16 cellular contexts compared by ENCODE assay signal in the genomic region with DNA sequence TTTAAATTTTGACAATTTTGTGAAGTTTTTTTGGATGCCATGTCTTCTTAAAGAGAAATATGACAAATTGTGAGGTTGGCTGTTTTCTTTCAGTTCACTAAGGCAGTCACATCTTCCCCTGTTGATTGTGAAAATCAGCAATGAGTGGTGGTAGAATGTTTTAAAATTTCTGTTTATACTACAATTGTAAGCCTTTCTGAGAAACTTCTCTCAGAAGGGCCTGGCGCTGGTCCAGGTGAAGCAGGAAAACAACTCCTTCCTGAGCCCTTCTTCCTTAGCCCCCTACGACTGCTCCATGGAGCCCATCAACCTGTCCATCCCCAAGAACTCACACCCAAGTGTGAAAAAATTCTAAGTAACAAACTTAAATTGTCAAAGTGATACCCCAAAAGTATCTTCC.
DNase-seq lines count a peak whose midpoint lies in the region; ATAC-seq and TF ChIP-seq lines count a peak whose summit lies in the region.
"Had no signal": no experiment of that assay in that cellular context is flagged by ENCODE, and none has a peak within 500 bp of the region (broad histone marks: within the 10 kb centered on the region; RNA-seq: fewer than 3 reads in every experiment).

No MANE protein-coding gene starts in this region.

- DNase-seq in activated naive CD8-positive, alpha-beta T cell treated with anti-CD3 and anti-CD28 coated beads, Interleukin-2, amount 50 U/mL, for 24 hours = no peak
- no peak for DNase-seq in T-helper 17 cell
- no peak for DNase-seq in endothelial cell (ENCODE audit: low spot score)
- DNase-seq in thyroid gland = peak; percentile 81
- no peak for DNase-seq in DMS153 treated with DMSO at 0.1 percent for 48 hours (lab: John Stamatoyannopoulos, UW; ENCODE audit: unreplicated experiment)
- DNase-seq in stimulated activated CD4-positive, alpha-beta T cell treated with anti-CD3 and anti-CD28 coated beads, Interleukin-2, amount 100 ng/mL, for 48 hours = no peak
- DNase-seq: CD8-positive, alpha-beta memory T cell; HFFc6; MM.1S; NCI-H1105 treated with DMSO at 0.1 percent for 48 hours; NCI-H187; NCI-H446 treated with DMSO at 0.1 percent for 48 hours; NCI-H774; Right ventricle myocardium superior had no signal

- peaks cover 25 to 34% of the 10 kb centered on the region in 2 donors for H3K4me1 ChIP-seq in thyroid gland

- H3K9me3 Mint-ChIP-seq in activated naive CD8-positive, alpha-beta T cell (ENCODE audit: low read depth) = no peaks in the 10 kb centered on the region
- no peaks in the 10 kb centered on the region for H3K9me3 Mint-ChIP-seq in activated naive CD8-positive, alpha-beta T cell treated with anti-CD3 and anti-CD28 coated beads, Interleukin-2, amount 50 U/mL, for 24 hours
- H3K9me3 Mint-ChIP-seq in endothelial cell (ENCODE audit: unreplicated experiment) = no peaks in the 10 kb centered on the region
- H3K9me3 Mint-ChIP-seq: CD8-positive, alpha-beta memory T cell; HFFc6 had no signal

- no peak overlapping the region for H3K4me3 ChIP-seq in thyroid gland (replicated peaks in 1 of 3)

- peak overlapping the region; percentile 28 for H3K27ac Mint-ChIP-seq in activated naive CD8-positive, alpha-beta T cell
- no peak overlapping the region for H3K27ac Mint-ChIP-seq in activated naive CD8-positive, alpha-beta T cell treated with anti-CD3 and anti-CD28 coated beads, Interleukin-2, amount 50 U/mL, for 24 hours
- H3K27ac Mint-ChIP-seq in T-helper 17 cell (peak overlapping the region; percentile 43), endothelial cell (ENCODE audit: unreplicated experiment) (peak overlapping the region; percentile 30)
- H3K27ac Mint-ChIP-seq: HFFc6 had no signal

- H3K4me1 Mint-ChIP-seq in activated naive CD8-positive, alpha-beta T cell (ENCODE audit: low read depth) = peaks cover 11% of the 10 kb centered on the region
- H3K4me1 Mint-ChIP-seq in activated naive CD8-positive, alpha-beta T cell treated with anti-CD3 and anti-CD28 coated beads, Interleukin-2, amount 50 U/mL, for 24 hours = peaks cover 18% of the 10 kb centered on the region
- H3K4me1 Mint-ChIP-seq in T-helper 17 cell (peaks cover 7% of the 10 kb centered on the region), endothelial cell (ENCODE audit: unreplicated experiment) (peaks cover 6% of the 10 kb centered on the region)

- H3K4me3 Mint-ChIP-seq in activated naive CD8-positive, alpha-beta T cell = no peak overlapping the region
- no peak overlapping the region for H3K4me3 Mint-ChIP-seq in activated naive CD8-positive, alpha-beta T cell treated with anti-CD3 and anti-CD28 coated beads, Interleukin-2, amount 50 U/mL, for 24 hours
- H3K4me3 Mint-ChIP-seq in T-helper 17 cell (no peak overlapping the region), endothelial cell (ENCODE audit: unreplicated experiment) (no peak overlapping the region)
- H3K4me3 Mint-ChIP-seq: CD8-positive, alpha-beta memory T cell; HFFc6 had no signal

- H3K36me3 ChIP-seq in thyroid gland = peaks cover 35 to 42% of the 10 kb centered on the region in 2 donors

- no peaks in the 10 kb centered on the region for H3K27me3 ChIP-seq in thyroid gland

- no peaks in the 10 kb centered on the region for H3K9me3 ChIP-seq in T-helper 17 cell (ENCODE audit: control insufficient read depth, low read length, poor library complexity, severe bottlenecking)
- no peaks in the 10 kb centered on the region for H3K9me3 ChIP-seq in thyroid gland

- H3K27ac ChIP-seq in thyroid gland = peak overlapping the region in 2 of 3 donors; percentile 58 to 70

- no peaks in the 10 kb centered on the region for H3K27me3 Mint-ChIP-seq in activated naive CD8-positive, alpha-beta T cell
- H3K27me3 Mint-ChIP-seq in activated naive CD8-positive, alpha-beta T cell treated with anti-CD3 and anti-CD28 coated beads, Interleukin-2, amount 50 U/mL, for 24 hours = no peaks in the 10 kb centered on the region
- H3K27me3 Mint-ChIP-seq in T-helper 17 cell = no peaks in the 10 kb centered on the region
- peaks cover 4% of the 10 kb centered on the region for H3K27me3 Mint-ChIP-seq in endothelial cell (ENCODE audit: unreplicated experiment)
- H3K27me3 Mint-ChIP-seq: CD8-positive, alpha-beta memory T cell had no signal

- intact Hi-C loops in thyroid gland (cut with DNase I) = no loop called here

- no peak for TF ChIP-seq POLR2A in thyroid gland (IDR thresholded peaks at IDR 0.05)

- no peak for ATAC-seq in activated naive CD8-positive, alpha-beta T cell treated with anti-CD3 and anti-CD28 coated beads, Interleukin-2, amount 50 U/mL, for 24 hours
- ATAC-seq in T-helper 17 cell = no peak
- ATAC-seq in GM18870 (IDR thresholded peaks at IDR 0.05; ENCODE audit: unreplicated experiment) = no peak

- TF ChIP-seq CTCF in endothelial cell (IDR thresholded peaks at IDR 0.05; ENCODE audit: unreplicated experiment) (no peak), thyroid gland (IDR thresholded peaks at IDR 0.05) (no peak)

- 60 to 67% methylated on average over 2 of the region's 2 CpGs for WGBS in thyroid gland, 2 donors

- H3K36me3 Mint-ChIP-seq in activated naive CD8-positive, alpha-beta T cell = peaks cover 8% of the 10 kb centered on the region
- H3K36me3 Mint-ChIP-seq in activated naive CD8-positive, alpha-beta T cell treated with anti-CD3 and anti-CD28 coated beads, Interleukin-2, amount 50 U/mL, for 24 hours (ENCODE audit: low read depth) = peaks cover 47% of the 10 kb centered on the region
- H3K36me3 Mint-ChIP-seq in T-helper 17 cell (ENCODE audit: low read depth) (peaks cover 10% of the 10 kb centered on the region), endothelial cell (ENCODE audit: low read depth, unreplicated experiment) (peaks cover 43% of the 10 kb centered on the region)

Comparison
In these comparisons a context has a peak if more than half of its experiments do, and no peak if none do; other contexts are left out.
1. DNase-seq: peak in thyroid gland (2 of 2); none in activated naive CD8-positive, alpha-beta T cell treated with anti-CD3 and anti-CD28 coated beads, Interleukin-2, amount 50 U/mL, for 24 hours (single experiment), T-helper 17 cell (0 of 3), endothelial cell (single experiment), DMS153 treated with DMSO at 0.1 percent for 48 hours (single experiment) and stimulated activated CD4-positive, alpha-beta T cell treated with anti-CD3 and anti-CD28 coated beads, Interleukin-2, amount 100 ng/mL, for 48 hours (0 of 2).